In the genomic region with DNA sequence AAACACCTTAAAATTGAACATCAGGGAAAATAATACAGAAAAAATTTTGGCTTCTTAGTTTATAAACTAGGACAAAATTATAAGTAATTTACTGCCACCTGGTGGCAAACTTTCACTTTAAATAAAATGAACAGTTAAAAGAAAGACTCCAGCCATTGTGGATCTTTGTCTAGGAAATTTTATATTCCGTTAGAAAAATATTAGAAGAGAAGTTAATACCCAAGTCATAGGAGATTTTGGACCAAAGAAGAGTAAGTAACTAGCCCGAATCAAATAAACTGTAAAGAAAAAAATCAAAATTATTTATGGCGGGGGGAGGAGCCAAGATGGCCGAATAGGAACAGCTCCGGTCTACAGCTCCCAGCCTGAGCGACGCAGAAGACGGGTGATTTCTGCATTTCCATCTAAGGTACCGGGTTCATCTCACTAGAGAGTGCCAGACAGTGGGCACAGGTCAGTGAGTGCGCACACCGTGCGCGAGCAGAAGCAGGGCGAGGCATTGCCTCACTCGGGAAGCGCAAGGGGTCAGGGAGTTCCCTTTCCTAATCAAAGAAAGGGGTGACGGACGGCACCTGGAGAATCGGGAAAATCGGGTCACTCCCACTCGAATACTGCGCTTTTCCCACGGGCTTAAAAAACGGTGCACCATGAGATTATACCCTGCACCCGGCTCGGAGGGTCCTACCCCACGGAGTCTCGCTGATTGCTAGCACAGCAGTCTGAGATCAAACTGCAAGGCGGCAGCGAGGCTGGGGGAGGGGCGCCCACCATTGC, we compare ENCODE assay signal across 8 cellular contexts.
DNase-seq lines count a peak whose midpoint lies in the region; TF ChIP-seq lines count a peak whose summit lies in the region.
"Not testable (repeated sequence)": the region's sequence is repeated elsewhere in the genome, so short reads cannot be mapped to it uniquely, and the experiment has no call there.

No MANE protein-coding gene starts in this region.

- TF ChIP-seq CTCF in Calu3 (IDR thresholded peaks at IDR 0.05; ENCODE audit: unreplicated experiment) (peak; percentile 45), endothelial cell (IDR thresholded peaks at IDR 0.05; ENCODE audit: unreplicated experiment) (peak; percentile 83)

- H3K4me3 Mint-ChIP-seq in Calu3 (ENCODE audit: low read depth, unreplicated experiment): peak overlapping the region; percentile 90
- peak overlapping the region; percentile 45 for H3K4me3 Mint-ChIP-seq in activated CD4-positive, alpha-beta T cell treated with anti-CD3 and anti-CD28 coated beads, Interleukin-2, amount 10 ng/mL, durations not matched to agents 24 days and 14 days
- not testable (repeated sequence) for H3K4me3 Mint-ChIP-seq in endothelial cell (ENCODE audit: unreplicated experiment)
- H3K4me3 Mint-ChIP-seq in stimulated activated naive CD8-positive, alpha-beta T cell treated with anti-CD3 and anti-CD28 coated beads, Interleukin-15, Interleukin-2, amounts not matched to agents 100 ng/mL and 50 ng/mL, for 24 hours: peak overlapping the region; percentile 34

- peak overlapping the region; percentile 75 for H3K27ac Mint-ChIP-seq in Calu3 (ENCODE audit: unreplicated experiment)
- H3K27ac Mint-ChIP-seq in activated CD4-positive, alpha-beta T cell treated with anti-CD3 and anti-CD28 coated beads, Interleukin-2, amount 10 ng/mL, durations not matched to agents 24 days and 14 days; endothelial cell (ENCODE audit: unreplicated experiment); stimulated activated naive CD8-positive, alpha-beta T cell treated with anti-CD3 and anti-CD28 coated beads, Interleukin-15, Interleukin-2, amounts not matched to agents 100 ng/mL and 50 ng/mL, for 24 hours: not testable (repeated sequence)

- H3K36me3 Mint-ChIP-seq in Calu3 (ENCODE audit: insufficient read depth, unreplicated experiment); activated CD4-positive, alpha-beta T cell treated with anti-CD3 and anti-CD28 coated beads, Interleukin-2, amount 10 ng/mL, durations not matched to agents 24 days and 14 days (ENCODE audit: low read depth); endothelial cell (ENCODE audit: low read depth, unreplicated experiment); stimulated activated naive CD8-positive, alpha-beta T cell treated with anti-CD3 and anti-CD28 coated beads, Interleukin-15, Interleukin-2, amounts not matched to agents 100 ng/mL and 50 ng/mL, for 24 hours (ENCODE audit: low read depth): not testable (repeated sequence)

- CTCF ChIA-PET in Calu3 (lab: Charles Lee) (interaction anchor here (0.8 to 1.4 kb wide), 5 partner anchors 38 to 106 kb away, joined by 3 to 12 read pairs (median 4); no protein-coding TSS in a partner anchor), HEK293T (lab: Yijun Ruan, JAX) (interaction anchor here (0.6 kb wide), 1 partner anchor 13 kb away, joined by 3 read pairs; no protein-coding TSS in a partner anchor)

- POLR2A ChIA-PET in HEK293T (lab: Yijun Ruan, JAX): not testable (repeated sequence)

- H3K27me3 Mint-ChIP-seq in Calu3 (ENCODE audit: unreplicated experiment); activated CD4-positive, alpha-beta T cell treated with anti-CD3 and anti-CD28 coated beads, Interleukin-2, amount 10 ng/mL, durations not matched to agents 24 days and 14 days; endothelial cell (ENCODE audit: unreplicated experiment); stimulated activated naive CD8-positive, alpha-beta T cell treated with anti-CD3 and anti-CD28 coated beads, Interleukin-15, Interleukin-2, amounts not matched to agents 100 ng/mL and 50 ng/mL, for 24 hours: not testable (repeated sequence)

- BruUV-seq in Calu3 (replicated peaks; lab: Mats Ljungman, UMichigan): not testable (repeated sequence)

- not testable (repeated sequence) for H3K9me3 Mint-ChIP-seq in Calu3 (ENCODE audit: low read depth, unreplicated experiment); activated CD4-positive, alpha-beta T cell treated with anti-CD3 and anti-CD28 coated beads, Interleukin-2, amount 10 ng/mL, durations not matched to agents 24 days and 14 days; endothelial cell (ENCODE audit: unreplicated experiment); stimulated activated naive CD8-positive, alpha-beta T cell treated with anti-CD3 and anti-CD28 coated beads, Interleukin-15, Interleukin-2, amounts not matched to agents 100 ng/mL and 50 ng/mL, for 24 hours

- not testable (repeated sequence) for H3K4me1 Mint-ChIP-seq in Calu3 (ENCODE audit: low read depth, unreplicated experiment); activated CD4-positive, alpha-beta T cell treated with anti-CD3 and anti-CD28 coated beads, Interleukin-2, amount 10 ng/mL, durations not matched to agents 24 days and 14 days; endothelial cell (ENCODE audit: unreplicated experiment); stimulated activated naive CD8-positive, alpha-beta T cell treated with anti-CD3 and anti-CD28 coated beads, Interleukin-15, Interleukin-2, amounts not matched to agents 100 ng/mL and 50 ng/mL, for 24 hours (ENCODE audit: low read depth)

- intact Hi-C loops in Calu3 (cut with micrococcal nuclease; ENCODE audit: unreplicated experiment): loop anchor here (1.0 to 10.0 kb wide), 3 partner anchors 39 to 1122 kb away; no protein-coding TSS in a partner anchor
- intact Hi-C loops in activated CD4-positive, alpha-beta T cell treated with anti-CD3 and anti-CD28 coated beads, Interleukin-2, amount 10 ng/mL, durations not matched to agents 24 days and 14 days (cut with micrococcal nuclease): loop anchor here (1.0 kb wide), 1 partner anchor 430 kb away; no protein-coding TSS in a partner anchor

- DNase-seq in Calu3: peak; percentile 51
- DNase-seq in HEK293T (ENCODE audit: extremely low spot score); activated CD4-positive, alpha-beta T cell treated with anti-CD3 and anti-CD28 coated beads, Interleukin-2, amount 10 ng/mL, durations not matched to agents 24 days and 14 days; endothelial cell (ENCODE audit: low spot score): not testable (repeated sequence)
- peak; percentile 68 to 90 (median 87) for DNase-seq in NCI-H1417 (lab: John Stamatoyannopoulos, UW)
- peak; percentile 19 for DNase-seq in NOMO-1 treated with DMSO at 0.1 percent for 48 hours (lab: John Stamatoyannopoulos, UW; ENCODE audit: unreplicated experiment)
- DNase-seq in left kidney (ENCODE audit: low read depth, low spot score): peak; percentile 49

TF ChIP-seq in HEK293T, 16 proteins besides CTCF, POLR2A, EP300 and RAD21:
- TF ChIP-seq, protein P1, sequence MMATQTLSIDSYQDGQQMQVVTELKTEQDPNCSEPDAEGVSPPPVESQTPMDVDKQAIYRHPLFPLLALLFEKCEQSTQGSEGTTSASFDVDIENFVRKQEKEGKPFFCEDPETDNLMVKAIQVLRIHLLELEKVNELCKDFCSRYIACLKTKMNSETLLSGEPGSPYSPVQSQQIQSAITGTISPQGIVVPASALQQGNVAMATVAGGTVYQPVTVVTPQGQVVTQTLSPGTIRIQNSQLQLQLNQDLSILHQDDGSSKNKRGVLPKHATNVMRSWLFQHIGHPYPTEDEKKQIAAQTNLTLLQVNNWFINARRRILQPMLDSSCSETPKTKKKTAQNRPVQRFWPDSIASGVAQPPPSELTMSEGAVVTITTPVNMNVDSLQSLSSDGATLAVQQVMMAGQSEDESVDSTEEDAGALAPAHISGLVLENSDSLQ (IDR thresholded peaks at IDR 0.05): peak; percentile 15; the same call in 1 of the 2 replicates
- TF ChIP-seq L3MBTL2 (conservative IDR thresholded peaks at IDR 0.05): peak; percentile 54
